Comparison of ENCODE assay signal across 1 cellular context in the genomic region with DNA sequence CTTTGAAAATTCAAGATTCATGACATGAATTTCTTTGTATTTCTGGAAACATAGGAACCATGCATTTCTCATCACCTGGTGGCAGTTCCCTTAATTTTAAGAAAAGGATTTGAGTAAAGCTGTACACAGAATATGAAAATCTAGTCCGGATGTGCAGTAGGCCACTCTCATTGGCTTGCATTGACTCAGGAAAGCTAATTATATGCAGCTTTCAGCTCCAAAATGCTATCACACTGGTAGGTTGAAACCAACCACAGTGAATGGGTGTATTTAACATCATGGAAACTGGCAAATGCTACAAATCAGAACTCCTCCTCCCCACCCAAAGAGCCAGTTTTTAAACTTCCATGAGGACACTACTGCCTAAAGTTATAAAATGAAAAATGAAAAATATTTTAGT.
TF ChIP-seq lines count a peak whose summit lies in the region.

No MANE protein-coding gene starts in this region.

TF ChIP-seq in GM23338, 12 proteins besides CTCF, POLR2A, EP300 and RAD21 (continued from another document):
- TF ChIP-seq, protein P1, sequence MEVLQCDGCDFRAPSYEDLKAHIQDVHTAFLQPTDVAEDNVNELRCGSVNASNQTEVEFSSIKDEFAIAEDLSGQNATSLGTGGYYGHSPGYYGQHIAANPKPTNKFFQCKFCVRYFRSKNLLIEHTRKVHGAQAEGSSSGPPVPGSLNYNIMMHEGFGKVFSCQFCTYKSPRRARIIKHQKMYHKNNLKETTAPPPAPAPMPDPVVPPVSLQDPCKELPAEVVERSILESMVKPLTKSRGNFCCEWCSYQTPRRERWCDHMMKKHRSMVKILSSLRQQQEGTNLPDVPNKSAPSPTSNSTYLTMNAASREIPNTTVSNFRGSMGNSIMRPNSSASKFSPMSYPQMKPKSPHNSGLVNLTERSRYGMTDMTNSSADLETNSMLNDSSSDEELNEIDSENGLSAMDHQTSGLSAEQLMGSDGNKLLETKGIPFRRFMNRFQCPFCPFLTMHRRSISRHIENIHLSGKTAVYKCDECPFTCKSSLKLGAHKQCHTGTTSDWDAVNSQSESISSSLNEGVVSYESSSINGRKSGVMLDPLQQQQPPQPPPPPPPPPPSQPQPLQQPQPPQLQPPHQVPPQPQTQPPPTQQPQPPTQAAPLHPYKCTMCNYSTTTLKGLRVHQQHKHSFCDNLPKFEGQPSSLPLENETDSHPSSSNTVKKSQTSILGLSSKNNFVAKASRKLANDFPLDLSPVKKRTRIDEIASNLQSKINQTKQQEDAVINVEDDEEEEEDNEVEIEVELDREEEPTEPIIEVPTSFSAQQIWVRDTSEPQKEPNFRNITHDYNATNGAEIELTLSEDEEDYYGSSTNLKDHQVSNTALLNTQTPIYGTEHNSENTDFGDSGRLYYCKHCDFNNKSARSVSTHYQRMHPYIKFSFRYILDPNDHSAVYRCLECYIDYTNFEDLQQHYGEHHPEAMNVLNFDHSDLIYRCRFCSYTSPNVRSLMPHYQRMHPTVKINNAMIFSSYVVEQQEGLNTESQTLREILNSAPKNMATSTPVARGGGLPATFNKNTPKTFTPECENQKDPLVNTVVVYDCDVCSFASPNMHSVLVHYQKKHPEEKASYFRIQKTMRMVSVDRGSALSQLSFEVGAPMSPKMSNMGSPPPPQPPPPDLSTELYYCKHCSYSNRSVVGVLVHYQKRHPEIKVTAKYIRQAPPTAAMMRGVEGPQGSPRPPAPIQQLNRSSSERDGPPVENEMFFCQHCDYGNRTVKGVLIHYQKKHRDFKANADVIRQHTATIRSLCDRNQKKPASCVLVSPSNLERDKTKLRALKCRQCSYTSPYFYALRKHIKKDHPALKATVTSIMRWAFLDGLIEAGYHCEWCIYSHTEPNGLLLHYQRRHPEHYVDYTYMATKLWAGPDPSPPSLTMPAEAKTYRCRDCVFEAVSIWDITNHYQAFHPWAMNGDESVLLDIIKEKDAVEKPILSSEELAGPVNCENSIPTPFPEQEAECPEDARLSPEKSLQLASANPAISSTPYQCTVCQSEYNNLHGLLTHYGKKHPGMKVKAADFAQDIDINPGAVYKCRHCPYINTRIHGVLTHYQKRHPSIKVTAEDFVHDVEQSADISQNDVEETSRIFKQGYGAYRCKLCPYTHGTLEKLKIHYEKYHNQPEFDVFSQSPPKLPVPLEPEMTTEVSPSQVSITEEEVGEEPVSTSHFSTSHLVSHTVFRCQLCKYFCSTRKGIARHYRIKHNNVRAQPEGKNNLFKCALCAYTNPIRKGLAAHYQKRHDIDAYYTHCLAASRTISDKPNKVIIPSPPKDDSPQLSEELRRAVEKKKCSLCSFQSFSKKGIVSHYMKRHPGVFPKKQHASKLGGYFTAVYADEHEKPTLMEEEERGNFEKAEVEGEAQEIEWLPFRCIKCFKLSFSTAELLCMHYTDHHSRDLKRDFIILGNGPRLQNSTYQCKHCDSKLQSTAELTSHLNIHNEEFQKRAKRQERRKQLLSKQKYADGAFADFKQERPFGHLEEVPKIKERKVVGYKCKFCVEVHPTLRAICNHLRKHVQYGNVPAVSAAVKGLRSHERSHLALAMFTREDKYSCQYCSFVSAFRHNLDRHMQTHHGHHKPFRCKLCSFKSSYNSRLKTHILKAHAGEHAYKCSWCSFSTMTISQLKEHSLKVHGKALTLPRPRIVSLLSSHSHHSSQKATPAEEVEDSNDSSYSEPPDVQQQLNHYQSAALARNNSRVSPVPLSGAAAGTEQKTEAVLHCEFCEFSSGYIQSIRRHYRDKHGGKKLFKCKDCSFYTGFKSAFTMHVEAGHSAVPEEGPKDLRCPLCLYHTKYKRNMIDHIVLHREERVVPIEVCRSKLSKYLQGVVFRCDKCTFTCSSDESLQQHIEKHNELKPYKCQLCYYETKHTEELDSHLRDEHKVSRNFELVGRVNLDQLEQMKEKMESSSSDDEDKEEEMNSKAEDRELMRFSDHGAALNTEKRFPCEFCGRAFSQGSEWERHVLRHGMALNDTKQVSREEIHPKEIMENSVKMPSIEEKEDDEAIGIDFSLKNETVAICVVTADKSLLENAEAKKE (CRISPR knock-in tag; IDR thresholded peaks at IDR 0.05) = no peak
- TF ChIP-seq ZNF331 (CRISPR knock-in tag; IDR thresholded peaks at IDR 0.05; ENCODE audit: low read depth) (no peak), JUNB (IDR thresholded peaks at IDR 0.05; ENCODE audit: unreplicated experiment) (no peak), EZH2phosphoT487 (IDR thresholded peaks at IDR 0.05; ENCODE audit: unreplicated experiment) (no peak), STAT1 (IDR thresholded peaks at IDR 0.05; ENCODE audit: unreplicated experiment) (no peak), CREB1 (CRISPR knock-in tag; IDR thresholded peaks at IDR 0.05; ENCODE audit: low read depth) (no peak), EZH2 (IDR thresholded peaks at IDR 0.05; ENCODE audit: low read depth, unreplicated experiment) (no peak), POLR2AphosphoS5 (IDR thresholded peaks at IDR 0.05; ENCODE audit: low read depth) (no peak), NANOG (IDR thresholded peaks at IDR 0.05; ENCODE audit: borderline replicate concordance) (no peak)
- TF ChIP-seq, protein P2, sequence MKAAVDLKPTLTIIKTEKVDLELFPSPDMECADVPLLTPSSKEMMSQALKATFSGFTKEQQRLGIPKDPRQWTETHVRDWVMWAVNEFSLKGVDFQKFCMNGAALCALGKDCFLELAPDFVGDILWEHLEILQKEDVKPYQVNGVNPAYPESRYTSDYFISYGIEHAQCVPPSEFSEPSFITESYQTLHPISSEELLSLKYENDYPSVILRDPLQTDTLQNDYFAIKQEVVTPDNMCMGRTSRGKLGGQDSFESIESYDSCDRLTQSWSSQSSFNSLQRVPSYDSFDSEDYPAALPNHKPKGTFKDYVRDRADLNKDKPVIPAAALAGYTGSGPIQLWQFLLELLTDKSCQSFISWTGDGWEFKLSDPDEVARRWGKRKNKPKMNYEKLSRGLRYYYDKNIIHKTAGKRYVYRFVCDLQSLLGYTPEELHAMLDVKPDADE (IDR thresholded peaks at IDR 0.05) = no peak
- TF ChIP-seq, protein P3, sequence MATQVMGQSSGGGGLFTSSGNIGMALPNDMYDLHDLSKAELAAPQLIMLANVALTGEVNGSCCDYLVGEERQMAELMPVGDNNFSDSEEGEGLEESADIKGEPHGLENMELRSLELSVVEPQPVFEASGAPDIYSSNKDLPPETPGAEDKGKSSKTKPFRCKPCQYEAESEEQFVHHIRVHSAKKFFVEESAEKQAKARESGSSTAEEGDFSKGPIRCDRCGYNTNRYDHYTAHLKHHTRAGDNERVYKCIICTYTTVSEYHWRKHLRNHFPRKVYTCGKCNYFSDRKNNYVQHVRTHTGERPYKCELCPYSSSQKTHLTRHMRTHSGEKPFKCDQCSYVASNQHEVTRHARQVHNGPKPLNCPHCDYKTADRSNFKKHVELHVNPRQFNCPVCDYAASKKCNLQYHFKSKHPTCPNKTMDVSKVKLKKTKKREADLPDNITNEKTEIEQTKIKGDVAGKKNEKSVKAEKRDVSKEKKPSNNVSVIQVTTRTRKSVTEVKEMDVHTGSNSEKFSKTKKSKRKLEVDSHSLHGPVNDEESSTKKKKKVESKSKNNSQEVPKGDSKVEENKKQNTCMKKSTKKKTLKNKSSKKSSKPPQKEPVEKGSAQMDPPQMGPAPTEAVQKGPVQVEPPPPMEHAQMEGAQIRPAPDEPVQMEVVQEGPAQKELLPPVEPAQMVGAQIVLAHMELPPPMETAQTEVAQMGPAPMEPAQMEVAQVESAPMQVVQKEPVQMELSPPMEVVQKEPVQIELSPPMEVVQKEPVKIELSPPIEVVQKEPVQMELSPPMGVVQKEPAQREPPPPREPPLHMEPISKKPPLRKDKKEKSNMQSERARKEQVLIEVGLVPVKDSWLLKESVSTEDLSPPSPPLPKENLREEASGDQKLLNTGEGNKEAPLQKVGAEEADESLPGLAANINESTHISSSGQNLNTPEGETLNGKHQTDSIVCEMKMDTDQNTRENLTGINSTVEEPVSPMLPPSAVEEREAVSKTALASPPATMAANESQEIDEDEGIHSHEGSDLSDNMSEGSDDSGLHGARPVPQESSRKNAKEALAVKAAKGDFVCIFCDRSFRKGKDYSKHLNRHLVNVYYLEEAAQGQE (IDR thresholded peaks at IDR 0.05; ENCODE audit: unreplicated experiment) = no peak
